In the genomic region with DNA sequence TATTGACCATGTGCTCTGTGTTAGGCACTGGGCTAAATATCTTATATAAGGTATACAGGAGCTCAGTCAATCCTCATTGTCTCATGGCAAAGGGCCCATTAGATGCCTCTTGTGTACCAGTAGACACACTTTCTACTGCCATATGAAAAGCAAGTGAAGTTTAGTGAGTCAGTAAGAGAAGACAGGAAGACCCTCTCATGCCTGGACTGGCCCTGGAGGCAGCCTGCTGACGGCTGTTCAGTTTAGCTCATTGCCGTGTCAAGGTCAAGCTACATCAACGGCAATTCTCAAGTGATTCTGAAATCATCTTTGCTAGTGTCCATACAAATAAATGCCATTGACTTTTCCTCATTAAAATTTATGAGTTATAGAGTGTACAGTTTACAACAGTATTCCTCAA, we compare ENCODE assay signal across 24 cellular contexts.
A peak's percentile ranks its signal among the peaks of the same experiment; 100 is the strongest.
DNase-seq lines count a peak whose midpoint lies in the region; ATAC-seq, FAIRE-seq and TF ChIP-seq lines count a peak whose summit lies in the region.
"Had no signal": no experiment of that assay in that cellular context is flagged by ENCODE, and none has a peak within 500 bp of the region (broad histone marks: within the 10 kb centered on the region; RNA-seq: fewer than 3 reads in every experiment).

No MANE protein-coding gene starts in this region.

- peaks cover 31% of the 10 kb centered on the region for H3K4me1 ChIP-seq in DND-41 (ENCODE audit: insufficient read depth, low read length)
- H3K4me1 ChIP-seq in foreskin keratinocyte: peaks cover 30% of the 10 kb centered on the region
- H3K4me1 ChIP-seq: A549, Caco-2 had no signal

- TF ChIP-seq CTCF in DND-41 (IDR thresholded peaks at IDR 0.05; ENCODE audit: borderline replicate concordance, extremely low read depth, low read length, poor library complexity, severe bottlenecking) (no peak), bronchial epithelial cell (IDR thresholded peaks at IDR 0.05; ENCODE audit: insufficient read depth, low read length, severe bottlenecking) (no peak), epithelial cell of esophagus (IDR thresholded peaks at IDR 0.05; ENCODE audit: insufficient read depth, low read depth, low read length, missing control alignments) (no peak), foreskin keratinocyte (conservative IDR thresholded peaks at IDR 0.05) (no peak)

- FAIRE-seq in bronchial epithelial cell (lab: Jason Lieb, UNC): no peak
- FAIRE-seq: A549, D721Med, GM12878, GM12892, GM18507 had no signal

- no peak overlapping the region for H3K4me3 ChIP-seq in DND-41 (ENCODE audit: low read depth in 1 of 2, low read length in 2 of 2)
- no peak overlapping the region for H3K4me3 ChIP-seq in bronchial epithelial cell (ENCODE audit: low read depth, low read length)
- no peak overlapping the region for H3K4me3 ChIP-seq in epithelial cell of esophagus (ENCODE audit: low read length)
- H3K4me3 ChIP-seq: A549; BLaER1 treated with 17β-estradiol and CSF1 and Interleukin-3, amounts not matched to agents 10 nM and 100 nM; GM12878 had no signal

- ATAC-seq in DND-41 (ENCODE audit: insufficient read depth, low read depth) (no peak), foreskin keratinocyte (peak; percentile 70)
- ATAC-seq: A549; CD8-positive, alpha-beta T cell; GM12878 had no signal

- H2AFZ ChIP-seq in DND-41 (ENCODE audit: low read depth, low read length): peak overlapping the region; percentile 24; the same call in 1 of the 2 replicates

- H3K9me3 ChIP-seq in DND-41 (ENCODE audit: insufficient read depth, low read length, severe bottlenecking): peaks cover 8% of the 10 kb centered on the region
- H3K9me3 ChIP-seq: Caco-2 had no signal

- no peak overlapping the region for H3K4me2 ChIP-seq in DND-41 (ENCODE audit: insufficient read depth, low read length)
- H3K4me2 ChIP-seq: A549; BLaER1 treated with 17β-estradiol and CSF1 and Interleukin-3, amounts not matched to agents 10 nM and 100 nM had no signal

- H4K20me1 ChIP-seq in DND-41 (ENCODE audit: insufficient read depth, low read length): no peaks in the 10 kb centered on the region
- H4K20me1 ChIP-seq: BLaER1 treated with 17β-estradiol and CSF1 and Interleukin-3, amounts not matched to agents 10 nM and 100 nM had no signal

- DNase-seq in DND-41: no peak
- DNase-seq in bronchial epithelial cell (ENCODE audit: low read depth): peak; percentile 58
- DNase-seq in epithelial cell of esophagus (ENCODE audit: low read depth): peak; percentile 77
- DNase-seq in foreskin keratinocyte: peak in 1 of 2 donors; percentile 70
- DNase-seq in NCI-H1436 (lab: John Stamatoyannopoulos, UW): no peak
- DNase-seq in activated CD4-positive, CD25-positive, alpha-beta regulatory T cell (lab: John Stamatoyannopoulos, UW): no peak
- DNase-seq in NCI-H2196 (lab: John Stamatoyannopoulos, UW; ENCODE audit: unreplicated experiment): no peak
- no peak for DNase-seq in amygdala (lab: John Stamatoyannopoulos, UW)
- DNase-seq: AML-193; Caco-2; Calu3; CD4-positive, alpha-beta T cell; CD8-positive, alpha-beta T cell; DMS79 treated with DMSO at 0.1 percent for 48 hours; EL; GDM1 had no signal

- H3K27me3 ChIP-seq in DND-41 (ENCODE audit: insufficient read depth, low read length, poor library complexity) (no peaks in the 10 kb centered on the region), bronchial epithelial cell (ENCODE audit: control insufficient read depth, insufficient read depth, low read length) (no peaks in the 10 kb centered on the region), foreskin keratinocyte (no peaks in the 10 kb centered on the region)
- H3K27me3 ChIP-seq: BLaER1 treated with 17β-estradiol and CSF1 and Interleukin-3, amounts not matched to agents 10 nM and 100 nM had no signal

- peaks cover 4% of the 10 kb centered on the region; the same call in 1 of the 2 replicates for H3K36me3 ChIP-seq in DND-41 (ENCODE audit: insufficient read depth, low read length)
- no peaks in the 10 kb centered on the region for H3K36me3 ChIP-seq in bronchial epithelial cell (ENCODE audit: control insufficient read depth, insufficient read depth, low read length)
- H3K36me3 ChIP-seq: BLaER1 treated with 17β-estradiol and CSF1 and Interleukin-3, amounts not matched to agents 10 nM and 100 nM had no signal

- H3K79me2 ChIP-seq in DND-41 (ENCODE audit: insufficient read depth, low read length): no peaks in the 10 kb centered on the region

- H3K9ac ChIP-seq in DND-41 (ENCODE audit: low read depth, low read length): no peak overlapping the region
- H3K9ac ChIP-seq: BLaER1 treated with 17β-estradiol and CSF1 and Interleukin-3, amounts not matched to agents 10 nM and 100 nM had no signal

- H3K27ac ChIP-seq in DND-41 (ENCODE audit: low read length) (peak overlapping the region; percentile 34), foreskin keratinocyte (no peak overlapping the region)
- H3K27ac ChIP-seq: 22Rv1; A549; BLaER1 treated with 17β-estradiol and CSF1 and Interleukin-3, amounts not matched to agents 10 nM and 100 nM; C4-2B had no signal

Comparison
In these comparisons a context has a peak if more than half of its experiments do, and no peak if none do; other contexts are left out.
1. DNase-seq: peak in bronchial epithelial cell (single experiment) and epithelial cell of esophagus (single experiment); none in DND-41 (single experiment), NCI-H1436 (single experiment), activated CD4-positive, CD25-positive, alpha-beta regulatory T cell (0 of 4), NCI-H2196 (single experiment) and amygdala (0 of 56).